ENCODE assay signal across 12 cellular contexts in the genomic region with DNA sequence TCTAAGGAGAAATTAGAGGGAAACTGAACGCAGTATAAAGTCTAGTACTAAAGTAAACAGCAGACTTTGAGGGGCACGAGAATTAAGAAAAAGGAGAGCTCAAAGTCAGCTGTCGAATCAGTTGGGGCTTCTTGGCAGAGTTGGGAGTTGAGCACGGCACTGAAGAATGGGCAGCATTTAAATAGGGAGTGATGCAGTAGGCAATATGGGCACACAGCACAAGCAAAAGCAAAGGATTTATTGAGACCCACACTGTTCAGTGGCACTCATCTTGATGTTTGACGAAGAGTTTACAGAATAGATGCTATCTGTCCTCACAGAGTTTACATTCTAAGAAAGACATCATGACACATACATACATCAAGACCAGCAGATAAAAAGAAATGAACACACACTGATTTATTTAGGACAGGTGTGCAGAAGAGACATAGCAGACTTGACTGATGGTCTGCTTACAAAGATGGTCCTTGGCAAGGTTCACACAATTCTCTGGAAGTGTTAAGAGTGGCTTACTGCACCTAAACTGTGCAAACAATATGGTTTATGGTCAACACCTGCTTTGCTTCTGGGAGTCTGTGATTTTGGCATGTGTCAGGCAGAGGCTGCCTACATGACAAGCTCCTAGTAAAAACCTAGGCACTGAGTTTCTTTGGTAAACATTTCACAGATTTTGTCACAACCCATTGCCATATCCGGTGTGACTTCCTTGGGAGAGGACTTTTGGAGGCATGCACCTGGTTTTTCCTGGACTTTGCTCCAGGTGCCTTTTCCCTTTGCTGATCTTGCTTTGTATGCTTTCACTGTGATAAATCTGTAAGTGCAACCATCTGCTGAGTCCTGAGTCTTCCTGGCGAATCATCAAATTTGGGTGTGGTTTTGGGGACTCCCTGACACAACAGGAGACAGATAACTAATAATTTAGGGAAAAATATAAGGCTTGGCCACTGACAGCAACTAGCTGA. TPM values are rescaled to one million over a fixed set of nuclear protein-coding genes. Genes with fewer than 3 reads are reported as not detected.
A peak's percentile ranks its signal among the peaks of the same experiment; 100 is the strongest.
DNase-seq lines count a peak whose midpoint lies in the region; ATAC-seq and TF ChIP-seq lines count a peak whose summit lies in the region.
"Had no signal": no experiment of that assay in that cellular context is flagged by ENCODE, and none has a peak within 500 bp of the region (broad histone marks: within the 10 kb centered on the region; RNA-seq: fewer than 3 reads in every experiment).

No MANE protein-coding gene starts in this region.

- H3K27me3 Mint-ChIP-seq in chondrocyte (ENCODE audit: low read depth) = no peaks in the 10 kb centered on the region
- H3K27me3 Mint-ChIP-seq: activated CD8-positive, alpha-beta T cell treated with anti-CD3 and anti-CD28 coated beads for 36 hours had no signal

- in situ Hi-C loops in GM13976 (cut with MboI; ENCODE audit: low sequenced_read_pairs, unreplicated experiment) = no loop called here

- H3K36me3 Mint-ChIP-seq in chondrocyte (ENCODE audit: low read depth) = peaks cover 7% of the 10 kb centered on the region

- ATAC-seq in HG03520 (IDR thresholded peaks at IDR 0.05; ENCODE audit: unreplicated experiment) = no peak
- ATAC-seq: activated CD8-positive, alpha-beta T cell treated with anti-CD3 and anti-CD28 coated beads for 36 hours had no signal

- no peaks in the 10 kb centered on the region for H3K9me3 Mint-ChIP-seq in chondrocyte (ENCODE audit: low read depth)
- H3K9me3 Mint-ChIP-seq: activated CD8-positive, alpha-beta T cell treated with anti-CD3 and anti-CD28 coated beads for 36 hours had no signal

- no peak overlapping the region for H3K4me3 Mint-ChIP-seq in chondrocyte (ENCODE audit: unreplicated experiment)
- H3K4me3 Mint-ChIP-seq: activated CD8-positive, alpha-beta T cell treated with anti-CD3 and anti-CD28 coated beads for 36 hours had no signal

- DNase-seq in DMS53 (lab: John Stamatoyannopoulos, UW) = peak; percentile 66
- DNase-seq in NCI-H2081 (lab: John Stamatoyannopoulos, UW) = peak; percentile 27 to 86
- DNase-seq in chondrocyte (ENCODE audit: low spot score) = no peak
- peak; percentile 54 for DNase-seq in myocyte (ENCODE audit: low read depth)
- no peak for DNase-seq in SKM-1 (lab: John Stamatoyannopoulos, UW; ENCODE audit: unreplicated experiment)
- no peak for DNase-seq in 8988T
- DNase-seq in GM13976 (ENCODE audit: low spot score) = no peak
- DNase-seq: activated CD8-positive, alpha-beta T cell treated with anti-CD3 and anti-CD28 coated beads for 36 hours; DMS79 treated with DMSO at 0.1 percent for 48 hours; H7; NCI-H1930 had no signal

- TF ChIP-seq CTCF in chondrocyte (IDR thresholded peaks at IDR 0.05) (no peak), GM13976 (IDR thresholded peaks at IDR 0.05; ENCODE audit: borderline replicate concordance, control extremely low read depth, extremely low read depth, insufficient read depth, missing control alignments) (no peak)

- peaks cover 21% of the 10 kb centered on the region for H3K4me1 Mint-ChIP-seq in chondrocyte (ENCODE audit: low read depth)

- peak overlapping the region; percentile 37 for H3K27ac Mint-ChIP-seq in chondrocyte (ENCODE audit: unreplicated experiment)

RNA-seq across cellular contexts. Expression of a gene that starts 26.3 kb away (rescaled TPM):
- total RNA-seq in chondrocyte (7.6 to 12.7 TPM (median 8.3 TPM) in 3 replicates), myocyte (8.5 and 9.6 TPM in 2 replicates)
- 7.3 TPM for polyA plus RNA-seq in myocyte (2012)

RNA-seq across cellular contexts. Expression of a gene that starts 26.4 kb away (rescaled TPM):
- total RNA-seq in chondrocyte = 64.6 to 101 TPM (median 79.5 TPM) in 3 replicates
- total RNA-seq in myocyte = 178 and 295 TPM in 2 replicates
- 194 TPM for polyA plus RNA-seq in myocyte (2012)

Comparison
In these comparisons a context has a peak if more than half of its experiments do, and no peak if none do; other contexts are left out.
1. DNase-seq: peak in DMS53 (single experiment), NCI-H2081 (2 of 2) and myocyte (single experiment); none in chondrocyte (single experiment), SKM-1 (single experiment), 8988T (single experiment) and GM13976 (single experiment).